Comparison of ENCODE assay signal across 14 cellular contexts in the genomic region with DNA sequence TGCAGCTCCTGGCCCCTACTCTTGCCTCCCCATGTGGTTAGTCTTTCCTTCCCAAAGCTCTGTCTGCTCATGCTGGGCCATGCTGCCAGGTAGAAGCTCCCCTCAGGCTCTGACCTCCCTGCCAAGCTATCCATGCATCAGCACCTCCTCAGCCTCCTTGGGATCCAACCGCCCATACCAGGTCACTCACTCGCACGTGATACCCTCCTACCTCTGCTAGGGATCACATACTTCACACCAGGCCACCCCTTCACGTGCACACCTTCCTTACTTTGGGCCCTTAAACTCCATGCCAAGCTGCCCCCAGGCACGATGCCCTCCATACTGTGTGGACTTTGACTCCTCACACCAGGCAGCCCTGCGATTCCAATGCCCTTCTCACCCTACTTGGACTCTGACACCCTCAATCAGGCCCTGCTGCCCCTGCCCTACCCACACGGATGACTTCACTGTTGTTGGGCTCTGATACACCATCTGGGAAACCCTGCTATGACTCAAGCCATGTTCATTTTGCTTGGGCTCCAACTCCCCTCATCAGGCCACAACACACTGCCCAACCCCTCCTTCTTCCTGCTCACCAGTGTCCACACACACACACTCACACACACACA. TPM values are rescaled to one million over a fixed set of nuclear protein-coding genes. Genes with fewer than 3 reads are reported as not detected.
DNase-seq lines count a peak whose midpoint lies in the region; ATAC-seq and TF ChIP-seq lines count a peak whose summit lies in the region.
"Had no signal": no experiment of that assay in that cellular context is flagged by ENCODE, and none has a peak within 500 bp of the region (broad histone marks: within the 10 kb centered on the region; RNA-seq: fewer than 3 reads in every experiment).

No MANE protein-coding gene starts in this region.

- ATAC-seq in thoracic aorta (ENCODE audit: insufficient number of reproducible peaks, low FRiP score, low read depth) (peak; percentile 43), HG03460 (IDR thresholded peaks at IDR 0.05; ENCODE audit: unreplicated experiment) (no peak), GM18520 (IDR thresholded peaks at IDR 0.05; ENCODE audit: unreplicated experiment) (no peak)
- ATAC-seq: body of pancreas had no signal

- H3K27ac ChIP-seq in thoracic aorta = no peak overlapping the region
- H3K27ac ChIP-seq: body of pancreas, tibial artery had no signal

- DNase-seq in HK-2 (ENCODE audit: unreplicated experiment) = peak; percentile 14
- DNase-seq in astrocyte of the spinal cord (ENCODE audit: low read depth, low spot score) = peak; percentile 43
- peak; percentile 77 for DNase-seq in iris pigment epithelial cell (ENCODE audit: low read depth)
- no peak for DNase-seq in thoracic aorta (ENCODE audit: low spot score)
- no peak for DNase-seq in NCI-H2107 treated with DMSO at 0.1 percent for 48 hours (lab: John Stamatoyannopoulos, UW; ENCODE audit: unreplicated experiment)
- DNase-seq: activated CD4-positive, alpha-beta T cell treated with anti-CD3 and anti-CD28 coated beads, Interleukin-2, amount 50 U/mL, for 1 hour; body of pancreas; endodermal cell; mesenchymal stem cell; MV-4-11; OCI-M1; tibial artery had no signal

- no peaks in the 10 kb centered on the region for H3K27me3 ChIP-seq in thoracic aorta (replicated peaks; ENCODE audit: insufficient read depth)
- H3K27me3 ChIP-seq: body of pancreas, tibial artery had no signal

- H3K4me3 ChIP-seq in astrocyte of the spinal cord (ENCODE audit: low read depth, low read length) = no peak overlapping the region
- H3K4me3 ChIP-seq in thoracic aorta = no peak overlapping the region
- H3K4me3 ChIP-seq: body of pancreas, tibial artery had no signal

- in situ Hi-C loops in astrocyte of the spinal cord (cut with HindIII; ENCODE audit: low sequenced_read_pairs) = no loop called here

- H3K9me3 ChIP-seq in thoracic aorta = peaks cover 21% of the 10 kb centered on the region

- H3K36me3 ChIP-seq in thoracic aorta = peaks cover 10% of the 10 kb centered on the region

- TF ChIP-seq CTCF in astrocyte of the spinal cord (IDR thresholded peaks at IDR 0.05; ENCODE audit: low read depth, low read length) = no peak
- TF ChIP-seq CTCF in thoracic aorta (IDR thresholded peaks at IDR 0.05) = no peak

- H3K4me1 ChIP-seq in thoracic aorta (ENCODE audit: control insufficient read depth in 1 of 2, low read depth in 2 of 2) = no peaks in the 10 kb centered on the region
- H3K4me1 ChIP-seq: body of pancreas, tibial artery had no signal

RNA-seq across cellular contexts. Expression of a gene that starts 34.1 kb away (rescaled TPM):
- total RNA-seq in thoracic aorta = 10 to 100 TPM in 1 of 2 donors, 1 to 10 TPM in 1; 9.7 to 17.8 TPM

RNA-seq across cellular contexts. Expression of a gene that starts 40.3 kb away (rescaled TPM):
- total RNA-seq in thoracic aorta = 10 to 100 TPM; 20.2 to 34.4 TPM

Comparison
In these comparisons a context has a peak if more than half of its experiments do, and no peak if none do; other contexts are left out.
1. DNase-seq: peak in HK-2 (single experiment), astrocyte of the spinal cord (single experiment) and iris pigment epithelial cell (single experiment); none in thoracic aorta (single experiment) and NCI-H2107 treated with DMSO at 0.1 percent for 48 hours (single experiment).